8 cellular contexts compared by ENCODE assay signal in genomic region chr12:53325539-53326061, GRCh38. TPM values are rescaled to one million over a fixed set of nuclear protein-coding genes. Genes with fewer than 3 reads are reported as not detected.
DNase-seq lines count a peak whose midpoint lies in the region; ATAC-seq and TF ChIP-seq lines count a peak whose summit lies in the region.

No MANE protein-coding gene starts in this region.

- peak; percentile 10 for DNase-seq in COR-L47 (lab: John Stamatoyannopoulos, UW)
- DNase-seq in NT2/D1 (ENCODE audit: low read depth, low spot score), result no peak
- DNase-seq in brain microvascular endothelial cell, result no peak
- peak; percentile 70 for DNase-seq in islet precursor cell
- DNase-seq in mesenteric fat pad (ENCODE audit: low spot score), result no peak

- no peak overlapping the region for H3K27ac ChIP-seq in brain microvascular endothelial cell
- H3K27ac ChIP-seq in skin epidermis, result peak overlapping the region; percentile 54 to 97 (median 90)

- peaks cover 12% of the 10 kb centered on the region for H3K4me1 ChIP-seq in NT2/D1 (ENCODE audit: insufficient read depth, insufficient read length)

- H3K27me3 ChIP-seq in NT2/D1 (ENCODE audit: insufficient read depth, insufficient read length) (peaks cover 31% of the 10 kb centered on the region), brain microvascular endothelial cell (replicated peaks) (no peaks in the 10 kb centered on the region)

- H3K9me3 ChIP-seq in NT2/D1 (ENCODE audit: insufficient read depth, low read length), result no peaks in the 10 kb centered on the region

- H3K4me3 ChIP-seq in NT2/D1 (ENCODE audit: insufficient read length, low read depth), result peak overlapping the region; percentile 40
- peak overlapping the region; percentile 59 for H3K4me3 ChIP-seq in brain microvascular endothelial cell (ENCODE audit: low read depth, low read length)
- H3K4me3 ChIP-seq in skin epidermis, result peak overlapping the region; percentile 41 to 64 (median 54)

- peak overlapping the region; percentile 79 for H3K9ac ChIP-seq in NT2/D1 (ENCODE audit: insufficient read length, low read depth)

- no peaks in the 10 kb centered on the region for H3K36me3 ChIP-seq in NT2/D1 (ENCODE audit: insufficient read depth, insufficient read length, low read length)
- H3K36me3 ChIP-seq in brain microvascular endothelial cell (replicated peaks), result no peaks in the 10 kb centered on the region

- ATAC-seq in GM21526 (IDR thresholded peaks at IDR 0.05; ENCODE audit: low FRiP score, unreplicated experiment), result no peak
- ATAC-seq in GM18868 (IDR thresholded peaks at IDR 0.05; ENCODE audit: unreplicated experiment), result no peak

- no peak for TF ChIP-seq CTCF in brain microvascular endothelial cell (IDR thresholded peaks at IDR 0.05; ENCODE audit: low read depth, low read length, missing control alignments)

- in situ Hi-C loops in brain microvascular endothelial cell (cut with HindIII; ENCODE audit: low pct_ligation_motif_present, low sequenced_read_pairs), result no loop called here

RNA-seq across cellular contexts. Expression of gene AAAS, which starts 4.2 kb away (rescaled TPM):
- total RNA-seq in mesenteric fat pad, result 36.4 TPM

RNA-seq across cellular contexts. Expression of gene SP7, which starts 10.6 kb away (rescaled TPM):
- not detected for total RNA-seq in mesenteric fat pad

RNA-seq across cellular contexts. Expression of gene MYG1, which starts 26.1 kb away (rescaled TPM):
- total RNA-seq in mesenteric fat pad, result 41.4 TPM

RNA-seq across cellular contexts. Expression of gene PFDN5, which starts 30.3 kb away (rescaled TPM):
- 371 TPM for total RNA-seq in mesenteric fat pad

RNA-seq across cellular contexts. Expression of gene SP1, which starts 54.4 kb away (rescaled TPM):
- total RNA-seq in mesenteric fat pad, result 60.5 TPM

Comparison
In these comparisons a context has a peak if more than half of its experiments do, and no peak if none do; other contexts are left out.
1. DNase-seq: peak in COR-L47 (single experiment) and islet precursor cell (single experiment); none in NT2/D1 (single experiment), brain microvascular endothelial cell (single experiment) and mesenteric fat pad (single experiment).
2. Peak in every context shown above with its lines, with median percentiles within 50 percentile points of each other: H3K4me3 ChIP-seq.